Comparison of ENCODE assay signal across 8 cellular contexts in the genomic region with DNA sequence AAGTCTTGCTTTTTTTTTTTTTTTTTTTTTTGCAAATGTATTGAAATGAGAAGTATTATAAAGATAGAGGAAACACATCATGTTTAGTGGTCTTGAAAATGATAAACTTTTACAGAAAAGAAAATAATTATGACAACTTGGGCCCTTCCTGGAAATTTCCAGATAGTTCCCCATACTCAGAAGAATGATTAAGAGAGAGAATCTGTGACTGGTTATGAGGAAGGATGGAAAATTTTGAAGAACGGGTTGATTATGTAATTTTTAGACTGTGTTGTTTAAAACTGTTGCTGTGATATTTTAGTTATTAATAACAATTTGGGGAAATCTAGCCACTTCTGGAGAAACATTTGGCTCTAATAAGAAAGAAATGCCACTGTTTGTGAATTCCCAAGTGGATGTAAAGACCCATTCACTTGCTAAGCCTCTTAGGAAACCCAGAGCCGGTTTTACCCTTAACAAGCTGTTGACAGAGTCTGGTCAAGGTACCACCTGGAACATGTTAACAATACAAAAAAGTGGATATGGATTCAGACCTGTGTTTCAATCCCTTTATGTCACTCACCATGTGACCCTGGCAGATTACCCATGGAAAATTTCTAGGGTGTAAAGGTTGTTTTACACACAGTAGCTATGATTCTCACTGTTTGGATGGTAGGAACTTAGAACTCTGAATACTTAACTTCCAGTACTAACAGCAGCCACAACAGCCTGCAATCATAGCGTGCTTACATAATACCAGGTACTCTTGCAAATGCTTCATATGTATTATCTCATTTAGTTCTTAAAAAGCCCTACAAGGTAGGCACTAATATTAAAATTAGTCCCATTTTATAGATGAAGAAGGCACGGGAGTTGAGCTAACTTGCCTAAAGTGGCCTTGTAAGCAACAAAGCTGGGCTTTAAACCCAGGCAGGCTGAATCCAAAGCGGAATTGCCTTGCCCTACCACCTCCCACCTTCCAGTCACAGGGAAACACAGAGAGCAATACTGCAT. TPM values are rescaled to one million over a fixed set of nuclear protein-coding genes. Genes with fewer than 3 reads are reported as not detected.
DNase-seq lines count a peak whose midpoint lies in the region; ATAC-seq, FAIRE-seq and TF ChIP-seq lines count a peak whose summit lies in the region.

No MANE protein-coding gene starts in this region.

- intact Hi-C loops in CD8-positive, alpha-beta T cell (cut with DNase I, micrococcal nuclease) = loop anchor here (2.0 to 10.0 kb wide), 6 partner anchors 15 to 165 kb away; a partner anchor contains a TSS
- intact Hi-C loops in dorsolateral prefrontal cortex (cut with DNase I) = no loop called here
- intact Hi-C loops in pancreas (cut with DNase I) = no loop called here

- 38 to 39% methylated on average over 5 of the region's 5 CpGs for WGBS in pancreas, 2 donors

- H3K9me3 Mint-ChIP-seq in CD8-positive, alpha-beta T cell = peaks cover 11% of the 10 kb centered on the region

- no peak overlapping the region for H3K27ac ChIP-seq in CD8-positive, alpha-beta T cell (ENCODE audit: low read depth, low read length)
- H3K27ac ChIP-seq in dorsolateral prefrontal cortex (peak overlapping the region in 58 of 59 donors; percentile 12 to 100 (median 98)), pancreas (peak overlapping the region; percentile 33 to 97 (median 94))

- peaks cover 49% of the 10 kb centered on the region for H3K4me1 Mint-ChIP-seq in CD8-positive, alpha-beta T cell (ENCODE audit: low read depth)

- H3K4me3 ChIP-seq in CD8-positive, alpha-beta T cell (ENCODE audit: low read depth, low read length) = no peak overlapping the region
- H3K4me3 ChIP-seq in dorsolateral prefrontal cortex (peak overlapping the region in 7 of 59 donors; percentile 0 to 87 (median 9)), pancreas (no peak overlapping the region)

- TF ChIP-seq CTCF in CD8-positive, alpha-beta T cell (IDR thresholded peaks at IDR 0.05) = no peak
- TF ChIP-seq CTCF in dorsolateral prefrontal cortex (IDR thresholded peaks at IDR 0.05 in 54 of 56, conservative IDR thresholded peaks at IDR 0.05 in 2 of 56; ENCODE audit: low read depth in 1 of 56, partially characterized antibody in 56 of 56) (no peak), pancreas (IDR thresholded peaks at IDR 0.05) (no peak)

- H3K9me3 ChIP-seq in CD8-positive, alpha-beta T cell (ENCODE audit: low read length) = no peaks in the 10 kb centered on the region
- H3K9me3 ChIP-seq in pancreas = no peaks in the 10 kb centered on the region

- peaks cover 22% of the 10 kb centered on the region for H3K4me1 ChIP-seq in CD8-positive, alpha-beta T cell (ENCODE audit: insufficient read depth, low read length)
- H3K4me1 ChIP-seq in pancreas = peaks cover 16 to 31% (median 28%) of the 10 kb centered on the region in 3 donors

- no peaks in the 10 kb centered on the region for H3K27me3 ChIP-seq in CD8-positive, alpha-beta T cell (ENCODE audit: insufficient read depth, low read length)
- H3K27me3 ChIP-seq in dorsolateral prefrontal cortex (no peaks in the 10 kb centered on the region), pancreas (no peaks in the 10 kb centered on the region)

- peaks cover 10% of the 10 kb centered on the region for H3K36me3 ChIP-seq in CD8-positive, alpha-beta T cell (ENCODE audit: insufficient read depth, low read length)
- H3K36me3 ChIP-seq in pancreas = peaks cover 0 to 11% (median 0%) of the 10 kb centered on the region in 3 donors

- ATAC-seq in CD8-positive, alpha-beta T cell = no peak
- ATAC-seq in pancreas (peak; percentile 32 to 54 (median 50)), GM18868 (IDR thresholded peaks at IDR 0.05; ENCODE audit: unreplicated experiment) (no peak)

- CTCF ChIA-PET in CD8-positive, alpha-beta T cell (lab: Charles Lee) = interaction anchor here (0.6 to 2.0 kb wide), 7 partner anchors 8 to 36 kb away, joined by 3 to 7 read pairs (median 5); no protein-coding TSS in a partner anchor

- FAIRE-seq in pancreas (lab: Jason Lieb, UNC) = no peak

- no peak for DNase-seq in CD8-positive, alpha-beta T cell
- DNase-seq in HuH-7.5 (ENCODE audit: low spot score) (peak; percentile 64), dorsolateral prefrontal cortex (no peak), pancreas (peak in 2 of 6 donors; percentile 27 to 57), 8988T (no peak), HK-2 (ENCODE audit: unreplicated experiment) (no peak), RKO (ENCODE audit: low spot score) (no peak)

- H3K36me3 Mint-ChIP-seq in CD8-positive, alpha-beta T cell = peaks cover 29% of the 10 kb centered on the region

- H3K27ac Mint-ChIP-seq in CD8-positive, alpha-beta T cell = peak overlapping the region; percentile 52

- no peaks in the 10 kb centered on the region for H3K27me3 Mint-ChIP-seq in CD8-positive, alpha-beta T cell (ENCODE audit: low read depth)

- POLR2A ChIA-PET in CD8-positive, alpha-beta T cell (lab: Charles Lee) = interaction anchor here (1.1 to 5.8 kb wide), 6 partner anchors 12 to 89 kb away, joined by 4 to 72 read pairs (median 6); no protein-coding TSS in a partner anchor

- no peak overlapping the region for H3K4me3 Mint-ChIP-seq in CD8-positive, alpha-beta T cell

RNA-seq across cellular contexts. Expression of a gene that starts 32.0 kb away (rescaled TPM):
- total RNA-seq in CD8-positive, alpha-beta T cell = 10 to 100 TPM; 22.7 to 24.3 TPM
- 100 to 1,000 TPM; 101 to 187 (median 131) TPM for total RNA-seq in dorsolateral prefrontal cortex
- 10 to 100 TPM; 29.4 to 46.8 (median 31.7) TPM for total RNA-seq in pancreas
- polyA plus RNA-seq in pancreas = 10 to 100 TPM in 1 of 2 donors, 1 to 10 TPM in 1; 5.7 to 11.2 TPM

Comparison
In these comparisons a context has a peak if more than half of its experiments do, and no peak if none do; other contexts are left out.
1. ATAC-seq: peak in pancreas (4 of 4); none in CD8-positive, alpha-beta T cell (single experiment) and GM18868 (single experiment).
2. intact Hi-C loops: an anchor here in CD8-positive, alpha-beta T cell (2.0 to 10.0 kb wide); none called in dorsolateral prefrontal cortex and pancreas.